In the genomic region with DNA sequence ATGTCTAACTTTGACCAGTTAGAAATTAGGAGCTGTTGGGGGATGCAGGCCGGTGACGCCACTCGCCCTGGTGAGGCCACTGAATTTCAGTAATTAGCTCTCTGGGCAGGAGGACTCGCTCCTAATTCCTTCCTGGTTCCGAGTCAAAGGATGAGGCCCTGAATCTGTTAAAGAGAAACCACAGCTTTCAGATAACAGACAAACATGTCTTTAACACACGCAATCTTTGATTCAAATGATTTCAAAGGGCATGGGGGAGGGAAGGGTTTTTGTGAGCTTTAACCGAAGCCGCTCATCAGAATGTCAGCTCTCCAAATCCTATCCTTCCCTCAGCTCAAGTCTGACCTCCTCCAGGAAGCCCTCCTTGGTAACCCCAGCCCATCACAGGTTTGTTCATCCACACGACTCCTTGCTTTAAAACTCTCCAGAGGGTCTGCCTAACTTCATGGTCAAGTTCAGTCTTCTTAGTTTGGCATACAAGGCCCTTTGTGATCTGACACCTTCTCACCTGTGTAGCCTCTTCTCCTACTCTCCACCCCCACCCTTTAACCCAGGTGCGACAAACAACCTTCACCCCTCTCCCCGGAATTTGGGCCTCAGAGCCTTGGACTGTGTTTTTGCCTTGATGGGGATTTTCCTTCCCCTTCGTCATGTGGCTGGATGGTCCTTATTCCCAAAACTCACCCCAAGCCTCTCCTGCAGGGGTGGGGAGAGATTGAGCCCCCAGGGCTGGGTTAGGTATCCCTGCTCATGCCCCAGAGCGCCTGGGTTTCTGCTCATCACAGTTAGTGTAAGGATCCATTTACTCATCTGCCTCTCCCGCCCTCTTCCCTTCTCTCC, we compare ENCODE assay signal across 9 cellular contexts. TPM values are rescaled to one million over a fixed set of nuclear protein-coding genes. Genes with fewer than 3 reads are reported as not detected.
DNase-seq lines count a peak whose midpoint lies in the region; ATAC-seq and TF ChIP-seq lines count a peak whose summit lies in the region.
"Had no signal": no experiment of that assay in that cellular context is flagged by ENCODE, and none has a peak within 500 bp of the region (broad histone marks: within the 10 kb centered on the region; RNA-seq: fewer than 3 reads in every experiment).

No MANE protein-coding gene starts in this region.

- no peak for TF ChIP-seq CTCF in mesothelial cell of epicardium (IDR thresholded peaks at IDR 0.05; ENCODE audit: unreplicated experiment)

- peak overlapping the region; percentile 95 for H3K27ac Mint-ChIP-seq in activated CD8-positive, alpha-beta T cell treated with anti-CD3 and anti-CD28 coated beads, Interleukin-2, amount 10 ng/mL, durations not matched to agents 7 days and 5 days
- peak overlapping the region; percentile 60 for H3K27ac Mint-ChIP-seq in mesothelial cell of epicardium

- CTCF ChIA-PET in activated CD8-positive, alpha-beta T cell treated with anti-CD3 and anti-CD28 coated beads, Interleukin-2, amount 10 ng/mL, durations not matched to agents 7 days and 5 days (lab: Charles Lee), result interaction anchor here (0.8 to 5.3 kb wide), 19 partner anchors 11 to 181 kb away, joined by 3 to 54 read pairs (median 7); a partner anchor contains a TSS

- H3K9me3 Mint-ChIP-seq in activated CD8-positive, alpha-beta T cell treated with anti-CD3 and anti-CD28 coated beads, Interleukin-2, amount 10 ng/mL, durations not matched to agents 7 days and 5 days (ENCODE audit: insufficient read depth), result no peaks in the 10 kb centered on the region
- H3K9me3 Mint-ChIP-seq in mesothelial cell of epicardium, result no peaks in the 10 kb centered on the region

- H3K4me3 ChIP-seq in aorta (ENCODE audit: low read length in 2 of 2) (no peak overlapping the region), HAP-1 (no peak overlapping the region)

- H3K27ac ChIP-seq in aorta (ENCODE audit: low read depth in 1 of 2, low read length in 2 of 2), result peak overlapping the region in 1 of 2 donors; percentile 17
- H3K27ac ChIP-seq: RWPE1 had no signal

- peaks cover 91% of the 10 kb centered on the region for H3K4me1 Mint-ChIP-seq in activated CD8-positive, alpha-beta T cell treated with anti-CD3 and anti-CD28 coated beads, Interleukin-2, amount 10 ng/mL, durations not matched to agents 7 days and 5 days (ENCODE audit: low read depth)
- H3K4me1 Mint-ChIP-seq in mesothelial cell of epicardium, result peaks cover 23% of the 10 kb centered on the region

- intact Hi-C loops in aorta (cut with DNase I) (no loop called here), head of caudate nucleus (cut with DNase I) (no loop called here)

- H3K4me1 ChIP-seq in aorta (ENCODE audit: control insufficient read depth in 1 of 2, insufficient read depth in 2 of 2, low read length in 2 of 2) (peaks cover 0 to 2% of the 10 kb centered on the region in 2 donors), HAP-1 (no peaks in the 10 kb centered on the region)

- no peaks in the 10 kb centered on the region for H3K9me3 ChIP-seq in aorta (ENCODE audit: control insufficient read depth, low read length)
- H3K9me3 ChIP-seq in HAP-1, result no peaks in the 10 kb centered on the region

- peak; percentile 18 for ATAC-seq in activated CD8-positive, alpha-beta T cell treated with anti-CD3 and anti-CD28 coated beads, Interleukin-2, amount 10 ng/mL, durations not matched to agents 7 days and 5 days
- ATAC-seq in aorta (ENCODE audit: low FRiP score) (peak; percentile 57), HG02798 (IDR thresholded peaks at IDR 0.05; ENCODE audit: poor library complexity, unreplicated experiment) (no peak)

- 86 to 89% methylated on average over 14 of the region's 14 CpGs for WGBS in aorta, 2 donors

- H3K36me3 ChIP-seq in aorta (ENCODE audit: control insufficient read depth in 1 of 2, insufficient read depth in 2 of 2, low read length in 1 of 2) (no peaks in the 10 kb centered on the region), HAP-1 (replicated peaks) (no peaks in the 10 kb centered on the region)

- POLR2A ChIA-PET in activated CD8-positive, alpha-beta T cell treated with anti-CD3 and anti-CD28 coated beads, Interleukin-2, amount 10 ng/mL, durations not matched to agents 7 days and 5 days (lab: Charles Lee), result interaction anchor here (0.5 to 13.1 kb wide), 20 partner anchors 7 to 667 kb away, joined by 3 to 306 read pairs (median 6); a partner anchor contains a TSS

- in situ Hi-C loops in HAP-1 (cut with MboI; ENCODE audit: low sequenced_read_pairs), result no loop called here

- H3K27me3 ChIP-seq in aorta (ENCODE audit: control insufficient read depth in 1 of 2, insufficient read depth in 2 of 2, low read length in 1 of 2) (no peaks in the 10 kb centered on the region), HAP-1 (ENCODE audit: low read depth) (no peaks in the 10 kb centered on the region)

- H3K27me3 Mint-ChIP-seq in activated CD8-positive, alpha-beta T cell treated with anti-CD3 and anti-CD28 coated beads, Interleukin-2, amount 10 ng/mL, durations not matched to agents 7 days and 5 days (ENCODE audit: low read depth), result no peaks in the 10 kb centered on the region
- no peaks in the 10 kb centered on the region for H3K27me3 Mint-ChIP-seq in mesothelial cell of epicardium (ENCODE audit: low read depth)

- DNase-seq in stimulated activated CD4-positive, alpha-beta T cell treated with anti-CD3 and anti-CD28 coated beads, Interleukin-4, amount 100 ng/mL, for 24 hours, result peak; percentile 53
- no peak for DNase-seq in stimulated activated CD4-positive, alpha-beta T cell treated with anti-CD3 and anti-CD28 coated beads, Interleukin-1b, Interleukin-23, amount 100 ng/mL, for 48 hours
- DNase-seq in activated CD8-positive, alpha-beta T cell treated with anti-CD3 and anti-CD28 coated beads, Interleukin-2, amount 10 ng/mL, durations not matched to agents 7 days and 5 days, result peak; percentile 60
- DNase-seq in mesothelial cell of epicardium (ENCODE audit: low spot score in 2 of 2, unreplicated experiment in 2 of 2) (no peak), aorta (no peak), HAP-1 (ENCODE audit: low spot score in 2 of 2) (no peak), head of caudate nucleus (no peak)

- peak overlapping the region; percentile 70 for H3K4me3 Mint-ChIP-seq in activated CD8-positive, alpha-beta T cell treated with anti-CD3 and anti-CD28 coated beads, Interleukin-2, amount 10 ng/mL, durations not matched to agents 7 days and 5 days
- no peak overlapping the region for H3K4me3 Mint-ChIP-seq in mesothelial cell of epicardium

- peaks cover 27% of the 10 kb centered on the region for H3K36me3 Mint-ChIP-seq in activated CD8-positive, alpha-beta T cell treated with anti-CD3 and anti-CD28 coated beads, Interleukin-2, amount 10 ng/mL, durations not matched to agents 7 days and 5 days (ENCODE audit: low read depth)
- H3K36me3 Mint-ChIP-seq in mesothelial cell of epicardium, result no peaks in the 10 kb centered on the region

RNA-seq across cellular contexts. Expression of a gene that starts 13.6 kb away (rescaled TPM):
- 100 to 1,000 TPM; 273 to 290 TPM for total RNA-seq in activated CD8-positive, alpha-beta T cell treated with anti-CD3 and anti-CD28 coated beads, Interleukin-2, amount 10 ng/mL, durations not matched to agents 7 days and 5 days
- total RNA-seq in mesothelial cell of epicardium (36.0 to 44.5 TPM (median 41.6 TPM) in 3 replicates), aorta (10 to 100 TPM; 40.1 to 62.3 TPM)
- 10 to 100 TPM; 25.9 to 66.7 TPM for polyA plus RNA-seq in aorta

RNA-seq across cellular contexts. Expression of a gene that starts 36.0 kb away (rescaled TPM):
- total RNA-seq in activated CD8-positive, alpha-beta T cell treated with anti-CD3 and anti-CD28 coated beads, Interleukin-2, amount 10 ng/mL, durations not matched to agents 7 days and 5 days, result 10 to 100 TPM; 51.6 to 52.9 TPM
- 7.7 to 8.2 TPM (median 8.0 TPM) in 3 replicates for total RNA-seq in mesothelial cell of epicardium
- 10 to 100 TPM; 19.8 to 25.7 TPM for total RNA-seq in aorta
- polyA plus RNA-seq in aorta, result 10 to 100 TPM; 10.5 to 43.3 TPM

RNA-seq across cellular contexts. Expression of a gene that starts 47.9 kb away (rescaled TPM):
- total RNA-seq in activated CD8-positive, alpha-beta T cell treated with anti-CD3 and anti-CD28 coated beads, Interleukin-2, amount 10 ng/mL, durations not matched to agents 7 days and 5 days, result 10 to 100 TPM; 47.9 to 50.7 TPM
- 46.9 to 57.3 TPM (median 56.1 TPM) in 3 replicates for total RNA-seq in mesothelial cell of epicardium
- 10 to 100 TPM; 41.2 to 44.8 TPM for total RNA-seq in aorta
- polyA plus RNA-seq in aorta, result 10 to 100 TPM; 17.4 to 24.8 TPM

Comparison
In these comparisons a context has a peak if more than half of its experiments do, and no peak if none do; other contexts are left out.
1. DNase-seq: peak in stimulated activated CD4-positive, alpha-beta T cell treated with anti-CD3 and anti-CD28 coated beads, Interleukin-4, amount 100 ng/mL, for 24 hours (single experiment) and activated CD8-positive, alpha-beta T cell treated with anti-CD3 and anti-CD28 coated beads, Interleukin-2, amount 10 ng/mL, durations not matched to agents 7 days and 5 days (single experiment); none in stimulated activated CD4-positive, alpha-beta T cell treated with anti-CD3 and anti-CD28 coated beads, Interleukin-1b, Interleukin-23, amount 100 ng/mL, for 48 hours (single experiment), mesothelial cell of epicardium (0 of 2), aorta (0 of 2), HAP-1 (0 of 2) and head of caudate nucleus (0 of 42).